1 cellular context compared by ENCODE assay signal in genomic region chr7:102393467-102393866, GRCh38.
TF ChIP-seq lines count a peak whose summit lies in the region.

No MANE protein-coding gene starts in this region.

TF ChIP-seq in SK-N-SH, 30 proteins besides CTCF, POLR2A, EP300 and RAD21:
- no peak for TF ChIP-seq TEAD4 (IDR thresholded peaks at IDR 0.05; ENCODE audit: borderline replicate concordance, insufficient read depth)
- TF ChIP-seq PBX3 (IDR thresholded peaks at IDR 0.05) = peak; percentile 31; the same call in 1 of the 2 replicates
TF ChIP-seq in SK-N-SH: peak in this region for 1.
